Comparison of ENCODE assay signal across 14 cellular contexts in the genomic region with DNA sequence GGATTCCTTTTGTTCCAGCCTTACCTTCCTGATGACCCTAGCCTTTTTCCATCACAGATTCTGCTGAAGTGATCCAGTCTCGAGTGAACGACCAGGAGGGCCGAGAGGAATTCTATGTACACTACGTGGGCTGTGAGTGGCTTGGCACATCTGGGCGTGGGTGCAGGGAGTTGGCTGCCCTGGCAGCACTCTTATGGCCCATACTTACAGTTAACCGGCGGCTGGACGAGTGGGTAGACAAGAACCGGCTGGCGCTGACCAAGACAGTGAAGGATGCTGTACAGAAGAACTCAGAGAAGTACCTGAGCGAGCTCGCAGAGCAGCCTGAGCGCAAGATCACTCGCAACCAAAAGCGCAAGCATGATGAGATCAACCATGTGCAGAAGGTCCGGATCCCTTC. TPM values are rescaled to one million over a fixed set of nuclear protein-coding genes. Genes with fewer than 3 reads are reported as not detected.
"Had no signal": no experiment of that assay in that cellular context is flagged by ENCODE, and none has a peak within 500 bp of the region (broad histone marks: within the 10 kb centered on the region; RNA-seq: fewer than 3 reads in every experiment).

No MANE protein-coding gene starts in this region.

- ATAC-seq: activated CD4-positive, CD25-positive, alpha-beta regulatory T cell treated with anti-CD3 and anti-CD28 coated beads, Interleukin-2, amount 50 U/mL, for 24 hours; left ventricle myocardium superior; SK-N-SH treated with all-trans-retinoic acid at 6 μM for 48 hours; stimulated activated effector memory CD8-positive, alpha-beta T cell treated with anti-CD3 and anti-CD28 coated beads, Interleukin-12 subunit alpha, Interleukin-12 subunit beta, amount 100 ng/mL, for 72 hours had no signal

- H3K4me3 ChIP-seq: ovary had no signal

- DNase-seq: activated naive CD4-positive, alpha-beta T cell treated with anti-CD3 and anti-CD28 coated beads for 36 hours; dorsolateral prefrontal cortex; hypothalamus; left ventricle myocardium superior; nephron progenitor cell; ovary; stimulated activated CD4-positive, alpha-beta T cell treated with anti-CD3 and anti-CD28 coated beads, Interleukin-12 subunit alpha, Interleukin-12 subunit beta, amount 100 ng/mL, for 4 hours; T-helper 1 cell; T1000 had no signal

- H3K9me3 ChIP-seq: ovary had no signal

- H3K36me3 ChIP-seq: ovary had no signal

- H3K9me3 Mint-ChIP-seq: activated naive CD4-positive, alpha-beta T cell treated with anti-CD3 and anti-CD28 coated beads for 36 hours; activated T-helper 2 cell treated with anti-CD3 and anti-CD28 coated beads, Interferon-gamma antibody, Interleukin-2, Interleukin-4, amounts not matched to agents 10 μg/mL and 5 μg/mL and 100 μg/mL, durations not matched to agents 14 hours and 24 hours and 36 hours; nephron progenitor cell; stimulated activated effector memory CD8-positive, alpha-beta T cell treated with anti-CD3 and anti-CD28 coated beads, Interleukin-12 subunit alpha, Interleukin-12 subunit beta, amount 100 ng/mL, for 72 hours had no signal

- H3K27me3 ChIP-seq: dorsolateral prefrontal cortex, ovary had no signal

- H3K4me3 Mint-ChIP-seq: activated naive CD4-positive, alpha-beta T cell treated with anti-CD3 and anti-CD28 coated beads for 36 hours; stimulated activated effector memory CD8-positive, alpha-beta T cell treated with anti-CD3 and anti-CD28 coated beads, Interleukin-12 subunit alpha, Interleukin-12 subunit beta, amount 100 ng/mL, for 72 hours had no signal

- H3K27ac Mint-ChIP-seq: activated naive CD4-positive, alpha-beta T cell treated with anti-CD3 and anti-CD28 coated beads for 36 hours; activated T-helper 2 cell treated with anti-CD3 and anti-CD28 coated beads, Interferon-gamma antibody, Interleukin-2, Interleukin-4, amounts not matched to agents 10 μg/mL and 5 μg/mL and 100 μg/mL, durations not matched to agents 14 hours and 24 hours and 36 hours; nephron progenitor cell; stimulated activated effector memory CD8-positive, alpha-beta T cell treated with anti-CD3 and anti-CD28 coated beads, Interleukin-12 subunit alpha, Interleukin-12 subunit beta, amount 100 ng/mL, for 72 hours had no signal

RNA-seq across cellular contexts. Expression of a gene that starts 15.4 kb away (rescaled TPM):
- total RNA-seq: activated naive CD4-positive, alpha-beta T cell treated with anti-CD3 and anti-CD28 coated beads for 36 hours; activated T-helper 2 cell treated with anti-CD3 and anti-CD28 coated beads, Interferon-gamma antibody, Interleukin-2, Interleukin-4, amounts not matched to agents 10 μg/mL and 5 μg/mL and 100 μg/mL, durations not matched to agents 14 hours and 24 hours and 36 hours; cardiac septum; left ventricle myocardium superior had no signal
